Comparison of ENCODE assay signal across 15 cellular contexts in the genomic region with DNA sequence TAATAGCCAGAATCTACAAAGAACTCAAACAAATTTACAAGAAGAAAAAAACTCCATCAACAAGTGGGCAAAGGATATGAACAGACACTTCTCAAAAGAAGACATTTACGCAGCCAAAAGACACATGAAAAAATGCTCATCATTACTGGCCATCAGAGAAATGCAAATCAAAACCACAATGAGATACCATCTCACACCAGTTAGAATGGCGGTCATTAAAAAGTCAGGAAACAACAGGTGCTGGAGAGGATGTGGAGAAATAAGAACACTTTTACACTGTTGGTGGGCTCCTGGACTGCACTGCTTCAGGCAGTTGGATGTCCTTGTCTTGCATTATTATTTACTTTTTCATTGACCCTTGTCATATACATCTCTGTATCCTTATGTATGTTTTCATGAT. TPM values are rescaled to one million over a fixed set of nuclear protein-coding genes. Genes with fewer than 3 reads are reported as not detected.
"Had no signal": no experiment of that assay in that cellular context is flagged by ENCODE, and none has a peak within 500 bp of the region (broad histone marks: within the 10 kb centered on the region; RNA-seq: fewer than 3 reads in every experiment).

No MANE protein-coding gene starts in this region.

RNA-seq across cellular contexts. Expression of a gene that starts 49.7 kb away (rescaled TPM):
- total RNA-seq: activated naive CD4-positive, alpha-beta T cell treated with anti-CD3 and anti-CD28 coated beads for 36 hours; activated naive CD4-positive, alpha-beta T cell treated with anti-CD3 and anti-CD28 coated beads, Interleukin-2, amount 50 U/mL, for 72 hours; activated naive CD8-positive, alpha-beta T cell treated with anti-CD3 and anti-CD28 coated beads for 36 hours; activated naive CD8-positive, alpha-beta T cell treated with anti-CD3 and anti-CD28 coated beads, Interleukin-2, amount 10 ng/mL, durations not matched to agents 7 days and 5 days; activated T-cell treated with anti-CD3 and anti-CD28 coated beads, Interleukin-2, amount 50 U/mL, for 4 hours; activated T-cell treated with anti-CD3 and anti-CD28 coated beads, Interleukin-2, amount 50 U/mL, for 72 hours; activated T-helper 1 cell treated with anti-CD3 and anti-CD28 coated beads, Interleukin-12 subunit alpha, Interleukin-12 subunit beta, Interleukin-2, Interleukin-4 antibody, amounts not matched to agents 30 ng/mL and 10 ng/mL and 1 ng/mL, durations not matched to agents 14 hours and 24 hours and 36 hours; activated T-helper 17 cell treated with anti-CD3 and anti-CD28 coated beads, Interleukin-2, amount 50 U/mL, for 72 hours; activated T-helper 2 cell treated with anti-CD3 and anti-CD28 coated beads, Interferon-gamma antibody, Interleukin-2, Interleukin-4, amounts not matched to agents 10 μg/mL and 5 μg/mL and 100 μg/mL, durations not matched to agents 14 hours and 24 hours and 36 hours; aorta; ascending aorta; bronchial epithelial cell; cardiac muscle cell; cardiac septum; chondrocyte had no signal

RNA-seq across cellular contexts. Expression of a gene that starts 56.5 kb away (rescaled TPM):
- total RNA-seq: activated naive CD4-positive, alpha-beta T cell treated with anti-CD3 and anti-CD28 coated beads for 36 hours; activated T-helper 1 cell treated with anti-CD3 and anti-CD28 coated beads, Interleukin-12 subunit alpha, Interleukin-12 subunit beta, Interleukin-2, Interleukin-4 antibody, amounts not matched to agents 30 ng/mL and 10 ng/mL and 1 ng/mL, durations not matched to agents 14 hours and 24 hours and 36 hours; activated T-helper 17 cell treated with anti-CD3 and anti-CD28 coated beads, Interleukin-2, amount 50 U/mL, for 72 hours; activated T-helper 2 cell treated with anti-CD3 and anti-CD28 coated beads, Interferon-gamma antibody, Interleukin-2, Interleukin-4, amounts not matched to agents 10 μg/mL and 5 μg/mL and 100 μg/mL, durations not matched to agents 14 hours and 24 hours and 36 hours; cardiac muscle cell had no signal
